18 cellular contexts compared by ENCODE assay signal in the genomic region with DNA sequence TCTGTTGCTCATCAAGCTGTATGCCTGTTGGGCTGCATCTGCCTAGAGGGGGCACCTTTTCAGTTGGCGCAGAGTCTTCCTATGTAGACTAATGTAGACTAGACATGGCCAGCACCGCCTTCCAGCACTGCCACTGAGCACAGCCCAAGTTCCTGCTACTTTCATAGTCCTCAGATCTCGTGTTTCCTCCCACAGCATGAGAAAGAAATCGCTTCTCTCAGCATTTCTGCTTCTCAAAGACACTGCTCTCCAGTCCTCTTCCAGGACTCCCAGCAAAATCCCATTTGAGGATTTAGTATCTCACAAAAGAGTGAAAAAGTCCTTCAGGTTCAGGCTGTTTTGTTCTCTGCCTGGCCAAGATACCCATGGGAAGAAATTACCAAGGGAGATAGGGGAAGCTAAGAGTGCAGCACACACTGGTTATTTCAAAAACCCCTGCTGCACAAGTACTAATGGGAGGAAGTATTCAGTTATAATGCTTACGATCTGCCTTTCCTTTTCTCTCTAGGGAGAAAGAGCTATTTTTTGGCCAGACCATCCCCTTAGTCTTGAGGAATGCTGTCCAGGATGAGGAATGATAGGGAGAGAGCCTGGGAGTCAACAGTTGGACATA. TPM values are rescaled to one million over a fixed set of nuclear protein-coding genes. Genes with fewer than 3 reads are reported as not detected.
DNase-seq lines count a peak whose midpoint lies in the region; ATAC-seq, FAIRE-seq and TF ChIP-seq lines count a peak whose summit lies in the region.
"Had no signal": no experiment of that assay in that cellular context is flagged by ENCODE, and none has a peak within 500 bp of the region (broad histone marks: within the 10 kb centered on the region; RNA-seq: fewer than 3 reads in every experiment).

No MANE protein-coding gene starts in this region.

- H3K4ac ChIP-seq in IMR-90 (ENCODE audit: low read depth, low read length): no peak overlapping the region

- no peak overlapping the region for H4K8ac ChIP-seq in IMR-90 (ENCODE audit: low read depth in 2 of 2, low read length in 2 of 2)

- H3K79me2 ChIP-seq in neural progenitor cell (ENCODE audit: low read depth): no peaks in the 10 kb centered on the region

- H3K79me1 ChIP-seq in IMR-90 (ENCODE audit: low read depth in 1 of 2, low read length in 2 of 2): no peaks in the 10 kb centered on the region; a peak in 1 of 4 replicates

- no peak for FAIRE-seq in GM12891 (lab: Jason Lieb, UNC)
- no peak for FAIRE-seq in GM12892 (lab: Jason Lieb, UNC)
- FAIRE-seq: GM12878, GM19239 had no signal

- no peak overlapping the region for H2BK20ac ChIP-seq in IMR-90 (ENCODE audit: low read depth, low read length)

- no peak for TF ChIP-seq RAD21 in IMR-90 (IDR thresholded peaks at IDR 0.05; ENCODE audit: low read length)

- TF ChIP-seq POLR2A in IMR-90 (IDR thresholded peaks at IDR 0.05; ENCODE audit: low read depth, low read length) (no peak), GM12891 (IDR thresholded peaks at IDR 0.05; ENCODE audit: low read depth, low read length) (no peak), GM12892 (IDR thresholded peaks at IDR 0.05; ENCODE audit: low read depth, low read length) (no peak)

- H3K4me3 ChIP-seq in BLaER1 (no peak overlapping the region), IMR-90 (ENCODE audit: insufficient read depth, low read depth, low read length) (no peak overlapping the region), neural progenitor cell (no peak overlapping the region)
- H3K4me3 ChIP-seq: GM12878 had no signal

- peak overlapping the region; percentile 40; the same call in 1 of the 2 replicates for H3K27ac ChIP-seq in BLaER1
- no peak overlapping the region for H3K27ac ChIP-seq in IMR-90 (ENCODE audit: insufficient read depth, low read length)
- H3K27ac ChIP-seq in neural progenitor cell: no peak overlapping the region

- H2AK9ac ChIP-seq in IMR-90 (replicated peaks; ENCODE audit: low read depth, low read length, poor library complexity): no peak overlapping the region

- H2AFZ ChIP-seq in IMR-90 (replicated peaks; ENCODE audit: low read length, poor library complexity) (no peak overlapping the region), neural progenitor cell (replicated peaks) (peak overlapping the region; percentile 60)

- H3K4me1 ChIP-seq in BLaER1: peaks cover 16% of the 10 kb centered on the region
- H3K4me1 ChIP-seq in IMR-90 (ENCODE audit: control insufficient read depth, insufficient read depth, low read length): peaks cover 2% of the 10 kb centered on the region; the same call in 1 of the 2 replicates
- H3K4me1 ChIP-seq in neural progenitor cell: peaks cover 8% of the 10 kb centered on the region
- H3K4me1 ChIP-seq: BE2C had no signal

- 0 out of 2 replicates have a peak overlapping the region, but pooled peaks have one; percentile 15 for H3K9ac ChIP-seq in BLaER1
- no peak overlapping the region for H3K9ac ChIP-seq in IMR-90 (ENCODE audit: low read depth, low read length)
- no peak overlapping the region for H3K9ac ChIP-seq in neural progenitor cell

- H2BK120ac ChIP-seq in IMR-90 (ENCODE audit: low read depth, low read length): no peak overlapping the region

- no peak overlapping the region for H4K5ac ChIP-seq in IMR-90 (ENCODE audit: low read depth, low read length)

- H3K9me3 Mint-ChIP-seq in neural progenitor cell: no peaks in the 10 kb centered on the region

- POLR2A ChIA-PET in IMR-90 (lab: Charles Lee; ENCODE audit: unreplicated experiment): no interaction called here

- no peak overlapping the region for H3K56ac ChIP-seq in IMR-90 (ENCODE audit: extremely low read depth, insufficient read depth, low read length)

- H3K36me3 ChIP-seq in BLaER1: no peaks in the 10 kb centered on the region
- H3K36me3 ChIP-seq in IMR-90 (ENCODE audit: control insufficient read depth, insufficient read depth, low read length): no peaks in the 10 kb centered on the region
- no peaks in the 10 kb centered on the region for H3K36me3 ChIP-seq in neural progenitor cell
- H3K36me3 ChIP-seq: BE2C had no signal

- H2AK5ac ChIP-seq in IMR-90 (ENCODE audit: low read depth, low read length): no peak overlapping the region

- no peaks in the 10 kb centered on the region for H3F3A ChIP-seq in neural progenitor cell (ENCODE audit: low read depth)

- no peak overlapping the region for H2BK15ac ChIP-seq in IMR-90 (ENCODE audit: low read depth, low read length)

- peaks cover 5% of the 10 kb centered on the region for H3K36me3 Mint-ChIP-seq in neural progenitor cell

- H3K27me3 Mint-ChIP-seq in neural progenitor cell (ENCODE audit: insufficient read depth, low read depth): no peaks in the 10 kb centered on the region

- H3K18ac ChIP-seq in IMR-90 (ENCODE audit: low read depth, low read length): no peak overlapping the region

- H3K9me1 ChIP-seq in IMR-90 (ENCODE audit: insufficient read depth, low read length): no peaks in the 10 kb centered on the region

- intact Hi-C loops in IMR-90 (cut with micrococcal nuclease): no loop called here

- TF ChIP-seq CTCF in IMR-90 (conservative IDR thresholded peaks at IDR 0.05; ENCODE audit: low read depth, low read length): no peak
- TF ChIP-seq CTCF in neural progenitor cell (IDR thresholded peaks at IDR 0.05): no peak

- no TSS peak for BruUV-seq in IMR-90 (replicated peaks; lab: Mats Ljungman, UMichigan)

- H3K14ac ChIP-seq in IMR-90 (replicated peaks; ENCODE audit: low read depth, low read length): no peak overlapping the region

- H3K9me3 ChIP-seq in BLaER1 (no peaks in the 10 kb centered on the region), IMR-90 (ENCODE audit: control insufficient read depth, insufficient read depth, low read length) (no peaks in the 10 kb centered on the region), neural progenitor cell (ENCODE audit: low read depth) (no peaks in the 10 kb centered on the region)
- H3K9me3 ChIP-seq: BE2C had no signal

- peaks cover 7% of the 10 kb centered on the region for H3K4me1 Mint-ChIP-seq in neural progenitor cell

- ATAC-seq in IMR-90 (ENCODE audit: low read depth) (no peak), left lobe of liver (peak; percentile 16), HG03108 (IDR thresholded peaks at IDR 0.05; ENCODE audit: unreplicated experiment) (no peak), HG02852 (IDR thresholded peaks at IDR 0.05; ENCODE audit: unreplicated experiment) (no peak)
- ATAC-seq: GM12878, Panc1, SK-N-SH treated with all-trans-retinoic acid at 6 μM for 48 hours had no signal

- CTCF ChIA-PET in IMR-90 (lab: Yijun Ruan, JAX): interaction anchor here (0.5 kb wide), 1 partner anchor 301 kb away, joined by 4 read pairs; no protein-coding TSS in a partner anchor

- H4K20me1 ChIP-seq in BLaER1 (no peaks in the 10 kb centered on the region), IMR-90 (ENCODE audit: insufficient read depth, low read length) (no peaks in the 10 kb centered on the region), neural progenitor cell (ENCODE audit: low read depth) (no peaks in the 10 kb centered on the region)

- H4K91ac ChIP-seq in IMR-90 (ENCODE audit: insufficient read depth, low read depth, low read length): no peak overlapping the region

- H3K4me3 Mint-ChIP-seq in neural progenitor cell: no peak overlapping the region

- no peak overlapping the region for H3K27ac Mint-ChIP-seq in neural progenitor cell

- dilution Hi-C loops in IMR-90 (cut with HindIII; ENCODE audit: low sequenced_read_pairs, unreplicated experiment): no loop called here

- DNase-seq in IMR-90 (no peak), left lobe of liver (ENCODE audit: low spot score) (no peak), neural progenitor cell (ENCODE audit: low spot score) (no peak), GM12891 (ENCODE audit: insufficient read length, low spot score) (no peak), GM12892 (ENCODE audit: insufficient read length) (no peak)
- DNase-seq: BE2C, KG1, NCI-H1092, NCI-H1694 treated with DMSO at 0.1 percent for 48 hours, NCI-H774, SHP77 had no signal

- H3K23ac ChIP-seq in IMR-90 (ENCODE audit: low read depth, low read length): no peak overlapping the region

- H3K27me3 ChIP-seq in BLaER1 (no peaks in the 10 kb centered on the region), IMR-90 (ENCODE audit: control insufficient read depth, insufficient read depth, low read length) (no peaks in the 10 kb centered on the region), neural progenitor cell (no peaks in the 10 kb centered on the region)
- H3K27me3 ChIP-seq: BE2C had no signal

- no peak overlapping the region for H2BK5ac ChIP-seq in IMR-90 (ENCODE audit: low read depth, low read length, poor library complexity, severe bottlenecking)

- H3K4me2 ChIP-seq in BLaER1: peak overlapping the region; percentile 53
- no peak overlapping the region for H3K4me2 ChIP-seq in IMR-90 (ENCODE audit: low read depth, low read length)
- no peak overlapping the region for H3K4me2 ChIP-seq in neural progenitor cell

- in situ Hi-C loops in IMR-90 (cut with MboI; ENCODE audit: low sequenced_read_pairs): no loop called here

- 85% methylated on average over 3 of the region's 5 CpGs; no CpG with 5 or more reads in 1 of the 2 experiments for WGBS in IMR-90 (ENCODE audit: extremely low coverage in 2 of 2, insufficient read length in 1 of 2), 2 experiments

TF ChIP-seq in IMR-90, 13 proteins besides CTCF, POLR2A, EP300 and RAD21:
- TF ChIP-seq MAFK (IDR thresholded peaks at IDR 0.05; ENCODE audit: low read depth, low read length) (peak; percentile 76), MXI1 (IDR thresholded peaks at IDR 0.05; ENCODE audit: borderline replicate concordance, low read depth, low read length) (no peak)

TF ChIP-seq in GM12891, 5 proteins besides CTCF, POLR2A, EP300 and RAD21:
- TF ChIP-seq POU2F2 (IDR thresholded peaks at IDR 0.05; ENCODE audit: low read depth, low read length) (no peak), SPI1 (IDR thresholded peaks at IDR 0.05; ENCODE audit: low read depth, low read length) (no peak), PAX5 (IDR thresholded peaks at IDR 0.05; ENCODE audit: insufficient read depth, low read length, severe bottlenecking) (no peak), POLR2AphosphoS5 (IDR thresholded peaks at IDR 0.05; ENCODE audit: low read depth, low read length) (no peak), TAF1 (IDR thresholded peaks at IDR 0.05; ENCODE audit: low read depth, low read length) (no peak)

RNA-seq across cellular contexts. Expression of a gene that starts 35.7 kb away (rescaled TPM):
- total RNA-seq in IMR-90 (2012; rRNA removed) (5.7 and 14.4 TPM in 2 replicates), left lobe of liver (2.3 TPM), neural progenitor cell (ENCODE audit: low replicate concordance) (4.9 and 7.5 TPM in 2 replicates)
- 3.7 and 5.4 TPM in 2 replicates for polyA plus RNA-seq in IMR-90 (2012; rRNA removed)
- polyA plus RNA-seq in IMR-90 (2012; cell fraction: cytosol; rRNA removed): 0.65 and 1.2 TPM in 2 replicates
- polyA plus RNA-seq in IMR-90 (2012; cell fraction: nucleus; rRNA removed; ENCODE audit: low replicate concordance): 0.41 and 2.7 TPM in 2 replicates
- 0.19 TPM for polyA plus RNA-seq in GM12891 (2012; ENCODE audit: low read depth, missing spikeins)
- 1.8 TPM for polyA plus RNA-seq in GM12892 (2012; ENCODE audit: missing spikeins)
